Comparison of ENCODE assay signal across 12 cellular contexts in the genomic region with DNA sequence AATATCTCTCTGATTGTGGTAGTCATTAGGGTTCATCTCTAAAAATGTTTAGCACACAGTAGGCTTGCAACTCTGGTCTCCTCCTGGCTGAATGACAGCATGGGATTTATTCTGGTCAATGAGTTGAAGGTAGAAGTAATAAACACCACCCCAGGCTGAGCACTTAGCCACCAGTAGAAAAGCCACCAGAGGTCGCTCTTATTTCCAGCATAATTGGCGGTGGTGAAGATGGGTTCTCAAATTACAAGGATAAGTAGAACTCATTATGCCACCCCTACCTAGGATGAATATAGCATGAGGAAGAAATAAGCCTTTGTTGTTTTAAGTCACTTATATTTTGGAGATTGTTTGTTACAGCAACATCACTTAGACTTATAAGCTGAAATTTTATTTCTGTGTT.
DNase-seq lines count a peak whose midpoint lies in the region; ATAC-seq and TF ChIP-seq lines count a peak whose summit lies in the region.
"Had no signal": no experiment of that assay in that cellular context is flagged by ENCODE, and none has a peak within 500 bp of the region (broad histone marks: within the 10 kb centered on the region; RNA-seq: fewer than 3 reads in every experiment).

No MANE protein-coding gene starts in this region.

- no peak overlapping the region for H3K27ac Mint-ChIP-seq in WTC11
- H3K27ac Mint-ChIP-seq in activated CD8-positive, alpha-beta T cell treated with anti-CD3 and anti-CD28 coated beads, Interleukin-2, amount 10 ng/mL, durations not matched to agents 7 days and 5 days = no peak overlapping the region
- H3K27ac Mint-ChIP-seq in activated naive CD8-positive, alpha-beta T cell treated with anti-CD3 and anti-CD28 coated beads for 36 hours = no peak overlapping the region
- H3K27ac Mint-ChIP-seq: type B pancreatic cell had no signal

- H3K4me3 ChIP-seq in Loucy (ENCODE audit: low read length, poor library complexity, severe bottlenecking) (no peak overlapping the region), mesendoderm (ENCODE audit: low read length) (no peak overlapping the region)
- H3K4me3 ChIP-seq: Peyer's patch had no signal

- no peaks in the 10 kb centered on the region for H3K79me1 ChIP-seq in mesendoderm (ENCODE audit: low read length)

- no peak overlapping the region for H3K56ac ChIP-seq in mesendoderm (ENCODE audit: low read length)

- no CpG with 5 or more reads among the region's 2 CpGs for WGBS in mesendoderm (ENCODE audit: extremely low coverage, insufficient coverage, low lambda C conversion rate)

- no peaks in the 10 kb centered on the region for H3K9me2 ChIP-seq in Loucy (replicated peaks; ENCODE audit: low read depth, low read length)

- H3K9me3 Mint-ChIP-seq in WTC11 = peaks cover 5% of the 10 kb centered on the region
- no peaks in the 10 kb centered on the region for H3K9me3 Mint-ChIP-seq in activated CD8-positive, alpha-beta T cell treated with anti-CD3 and anti-CD28 coated beads, Interleukin-2, amount 10 ng/mL, durations not matched to agents 7 days and 5 days (ENCODE audit: insufficient read depth)
- peaks cover 2% of the 10 kb centered on the region for H3K9me3 Mint-ChIP-seq in activated naive CD8-positive, alpha-beta T cell treated with anti-CD3 and anti-CD28 coated beads for 36 hours
- H3K9me3 Mint-ChIP-seq: type B pancreatic cell had no signal

- no peaks in the 10 kb centered on the region for H3K36me3 Mint-ChIP-seq in WTC11
- H3K36me3 Mint-ChIP-seq in activated CD8-positive, alpha-beta T cell treated with anti-CD3 and anti-CD28 coated beads, Interleukin-2, amount 10 ng/mL, durations not matched to agents 7 days and 5 days (ENCODE audit: low read depth) = no peaks in the 10 kb centered on the region
- H3K36me3 Mint-ChIP-seq in activated naive CD8-positive, alpha-beta T cell treated with anti-CD3 and anti-CD28 coated beads for 36 hours = no peaks in the 10 kb centered on the region
- H3K36me3 Mint-ChIP-seq: type B pancreatic cell had no signal

- H3F3A ChIP-seq in Loucy (ENCODE audit: low read depth) = no peaks in the 10 kb centered on the region

- no peak overlapping the region for H3K4me2 ChIP-seq in Loucy (ENCODE audit: low read depth, low read length, poor library complexity, severe bottlenecking)
- no peak overlapping the region for H3K4me2 ChIP-seq in mesendoderm (ENCODE audit: low read length)

- no peak overlapping the region for H3K4me3 Mint-ChIP-seq in WTC11
- no peak overlapping the region for H3K4me3 Mint-ChIP-seq in activated CD8-positive, alpha-beta T cell treated with anti-CD3 and anti-CD28 coated beads, Interleukin-2, amount 10 ng/mL, durations not matched to agents 7 days and 5 days
- H3K4me3 Mint-ChIP-seq in activated naive CD8-positive, alpha-beta T cell treated with anti-CD3 and anti-CD28 coated beads for 36 hours = no peak overlapping the region
- H3K4me3 Mint-ChIP-seq: type B pancreatic cell had no signal

- no peak overlapping the region for H2BK120ac ChIP-seq in mesendoderm (ENCODE audit: low read depth, low read length)

- H3K27me3 ChIP-seq in Loucy (ENCODE audit: insufficient read depth, low read length, poor library complexity, severe bottlenecking) (no peaks in the 10 kb centered on the region), mesendoderm (ENCODE audit: insufficient read depth, low read length, poor library complexity) (no peaks in the 10 kb centered on the region)
- H3K27me3 ChIP-seq: Peyer's patch had no signal

- no peaks in the 10 kb centered on the region; the same call in 1 of the 2 replicates for H3K27me3 Mint-ChIP-seq in WTC11 (ENCODE audit: low read depth)
- no peaks in the 10 kb centered on the region for H3K27me3 Mint-ChIP-seq in activated CD8-positive, alpha-beta T cell treated with anti-CD3 and anti-CD28 coated beads, Interleukin-2, amount 10 ng/mL, durations not matched to agents 7 days and 5 days (ENCODE audit: low read depth)
- no peaks in the 10 kb centered on the region for H3K27me3 Mint-ChIP-seq in activated naive CD8-positive, alpha-beta T cell treated with anti-CD3 and anti-CD28 coated beads for 36 hours
- H3K27me3 Mint-ChIP-seq: type B pancreatic cell had no signal

- no peaks in the 10 kb centered on the region for H4K20me1 ChIP-seq in Loucy (ENCODE audit: insufficient read depth, low read length, poor library complexity, severe bottlenecking)

- H4K8ac ChIP-seq in mesendoderm (ENCODE audit: low read depth, low read length) = no peak overlapping the region

- H3K9ac ChIP-seq in Loucy (ENCODE audit: low read depth, low read length, poor library complexity, severe bottlenecking) (no peak overlapping the region), mesendoderm (ENCODE audit: low read length) (no peak overlapping the region)

- no peak overlapping the region for H3K27ac ChIP-seq in mesendoderm (ENCODE audit: low read depth, low read length)
- H3K27ac ChIP-seq: Peyer's patch had no signal

- no peaks in the 10 kb centered on the region for H3K4me1 ChIP-seq in Loucy (ENCODE audit: insufficient read depth, low read length, poor library complexity, severe bottlenecking)
- no peaks in the 10 kb centered on the region for H3K4me1 ChIP-seq in mesendoderm (ENCODE audit: control insufficient read depth, low read depth, low read length)
- H3K4me1 ChIP-seq: Peyer's patch had no signal

- no peaks in the 10 kb centered on the region for H3K9me3 ChIP-seq in Loucy (ENCODE audit: insufficient read depth, low read depth, low read length)
- H3K9me3 ChIP-seq: Peyer's patch had no signal

- H3K79me2 ChIP-seq in Loucy (ENCODE audit: insufficient read depth, low read length) = no peaks in the 10 kb centered on the region
- no peaks in the 10 kb centered on the region for H3K79me2 ChIP-seq in mesendoderm (ENCODE audit: control insufficient read depth, insufficient read depth, low read length)

- no peak overlapping the region for H2AK5ac ChIP-seq in mesendoderm (ENCODE audit: low read length)

- POLR2A ChIA-PET in WTC11 (lab: Charles Lee) = no interaction called here
- POLR2A ChIA-PET in activated CD8-positive, alpha-beta T cell treated with anti-CD3 and anti-CD28 coated beads, Interleukin-2, amount 10 ng/mL, durations not matched to agents 7 days and 5 days (lab: Charles Lee) = no interaction called here

- no peak overlapping the region for H4K5ac ChIP-seq in mesendoderm (ENCODE audit: low read length)

- H3K4me1 Mint-ChIP-seq in WTC11 = 0 out of 2 replicates have a peak, but pooled peaks cover 3% of the 10 kb centered on the region
- no peaks in the 10 kb centered on the region for H3K4me1 Mint-ChIP-seq in activated CD8-positive, alpha-beta T cell treated with anti-CD3 and anti-CD28 coated beads, Interleukin-2, amount 10 ng/mL, durations not matched to agents 7 days and 5 days (ENCODE audit: low read depth)
- H3K4me1 Mint-ChIP-seq in activated naive CD8-positive, alpha-beta T cell treated with anti-CD3 and anti-CD28 coated beads for 36 hours = no peaks in the 10 kb centered on the region

- H3K36me3 ChIP-seq in Loucy (ENCODE audit: insufficient read depth, low read length) = no peaks in the 10 kb centered on the region
- H3K36me3 ChIP-seq in mesendoderm (ENCODE audit: control insufficient read depth, insufficient read depth, low read length) = no peaks in the 10 kb centered on the region
- H3K36me3 ChIP-seq: Peyer's patch had no signal

- H2BK5ac ChIP-seq in mesendoderm (ENCODE audit: low read length) = no peak overlapping the region

- no peak overlapping the region for H3K4ac ChIP-seq in mesendoderm (ENCODE audit: low read depth, low read length)

- CTCF ChIA-PET in WTC11 (lab: Charles Lee) = interaction anchor here (0.8 to 1.3 kb wide), 7 partner anchors 11 to 962 kb away, joined by 3 to 5 read pairs (median 3); no protein-coding TSS in a partner anchor
- CTCF ChIA-PET in activated CD8-positive, alpha-beta T cell treated with anti-CD3 and anti-CD28 coated beads, Interleukin-2, amount 10 ng/mL, durations not matched to agents 7 days and 5 days (lab: Charles Lee) = no interaction called here

- no peak overlapping the region for H3K18ac ChIP-seq in mesendoderm (ENCODE audit: low read length)

- DNase-seq in NCI-H1694 treated with DMSO at 0.1 percent for 48 hours (lab: John Stamatoyannopoulos, UW) = peak; percentile 6
- DNase-seq in NCI-H1694 (lab: John Stamatoyannopoulos, UW) = no peak
- DNase-seq in WTC11 (ENCODE audit: low spot score) = peak; percentile 38
- DNase-seq in mesendoderm = peak; percentile 78
- no peak for DNase-seq in activated CD8-positive, alpha-beta T cell treated with anti-CD3 and anti-CD28 coated beads, Interleukin-2, amount 10 ng/mL, durations not matched to agents 7 days and 5 days
- no peak for DNase-seq in RPMI8226
- no peak for DNase-seq in activated naive CD8-positive, alpha-beta T cell treated with anti-CD3 and anti-CD28 coated beads for 36 hours
- DNase-seq: nucleus accumbens; Peyer's patch; stimulated activated CD4-positive, alpha-beta T cell treated with anti-CD3 and anti-CD28 coated beads, Interleukin-15, amount 100 ng/mL, for 24 hours had no signal

- TF ChIP-seq CTCF in Loucy (conservative IDR thresholded peaks at IDR 0.05; ENCODE audit: low read length) (peak; percentile 40), WTC11 (IDR thresholded peaks at IDR 0.05) (peak; percentile 36; the same call in 1 of the 2 replicates)

- no peak overlapping the region for H2BK15ac ChIP-seq in mesendoderm (replicated peaks; ENCODE audit: low read depth)

- no peak overlapping the region for H2AFZ ChIP-seq in Loucy (ENCODE audit: low read length)

- peak; percentile 99 for ATAC-seq in WTC11
- ATAC-seq in activated CD8-positive, alpha-beta T cell treated with anti-CD3 and anti-CD28 coated beads, Interleukin-2, amount 10 ng/mL, durations not matched to agents 7 days and 5 days = no peak

- no peak overlapping the region for H3K23ac ChIP-seq in mesendoderm (ENCODE audit: low read length)

TF ChIP-seq in WTC11, 78 proteins besides CTCF, POLR2A, EP300 and RAD21 (continues in another document):
- TF ChIP-seq MYBL2 (CRISPR knock-in tag; IDR thresholded peaks at IDR 0.05) = no peak
- TF ChIP-seq, protein P1, sequence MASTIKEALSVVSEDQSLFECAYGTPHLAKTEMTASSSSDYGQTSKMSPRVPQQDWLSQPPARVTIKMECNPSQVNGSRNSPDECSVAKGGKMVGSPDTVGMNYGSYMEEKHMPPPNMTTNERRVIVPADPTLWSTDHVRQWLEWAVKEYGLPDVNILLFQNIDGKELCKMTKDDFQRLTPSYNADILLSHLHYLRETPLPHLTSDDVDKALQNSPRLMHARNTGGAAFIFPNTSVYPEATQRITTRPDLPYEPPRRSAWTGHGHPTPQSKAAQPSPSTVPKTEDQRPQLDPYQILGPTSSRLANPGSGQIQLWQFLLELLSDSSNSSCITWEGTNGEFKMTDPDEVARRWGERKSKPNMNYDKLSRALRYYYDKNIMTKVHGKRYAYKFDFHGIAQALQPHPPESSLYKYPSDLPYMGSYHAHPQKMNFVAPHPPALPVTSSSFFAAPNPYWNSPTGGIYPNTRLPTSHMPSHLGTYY (CRISPR knock-in tag; IDR thresholded peaks at IDR 0.05) = no peak
- TF ChIP-seq PRRX2 (CRISPR knock-in tag; IDR thresholded peaks at IDR 0.05) = no peak
- no peak for TF ChIP-seq GTF2I (CRISPR knock-in tag; conservative IDR thresholded peaks at IDR 0.05)

Comparison
In these comparisons a context has a peak if more than half of its experiments do, and no peak if none do; other contexts are left out.
1. DNase-seq: peak in NCI-H1694 treated with DMSO at 0.1 percent for 48 hours (single experiment), WTC11 (single experiment) and mesendoderm (single experiment); none in NCI-H1694 (single experiment), activated CD8-positive, alpha-beta T cell treated with anti-CD3 and anti-CD28 coated beads, Interleukin-2, amount 10 ng/mL, durations not matched to agents 7 days and 5 days (single experiment), RPMI8226 (single experiment) and activated naive CD8-positive, alpha-beta T cell treated with anti-CD3 and anti-CD28 coated beads for 36 hours (single experiment).